13 cellular contexts compared by ENCODE assay signal in genomic region chr2:157433335-157433890, GRCh38. TPM values are rescaled to one million over a fixed set of nuclear protein-coding genes. Genes with fewer than 3 reads are reported as not detected.
DNase-seq lines count a peak whose midpoint lies in the region; ATAC-seq lines count a peak whose summit lies in the region.
"Had no signal": no experiment of that assay in that cellular context is flagged by ENCODE, and none has a peak within 500 bp of the region (broad histone marks: within the 10 kb centered on the region; RNA-seq: fewer than 3 reads in every experiment).

No MANE protein-coding gene starts in this region.

- no peaks in the 10 kb centered on the region for H3K27me3 Mint-ChIP-seq in activated CD4-positive, alpha-beta memory T cell treated with anti-CD3 and anti-CD28 coated beads, Interleukin-2, amount 10 ng/mL, durations not matched to agents 7 days and 5 days
- H3K27me3 Mint-ChIP-seq in immature natural killer cell (ENCODE audit: low read depth in 3 of 3) = peaks cover 0 to 13% (median 8%) of the 10 kb centered on the region in 3 donors

- peak; percentile 18 to 47 for ATAC-seq in right cardiac atrium
- ATAC-seq in left cardiac atrium = no peak
- ATAC-seq in GM18520 (IDR thresholded peaks at IDR 0.05; ENCODE audit: unreplicated experiment) = no peak

- no peaks in the 10 kb centered on the region for H3K9me3 Mint-ChIP-seq in activated CD4-positive, alpha-beta memory T cell treated with anti-CD3 and anti-CD28 coated beads, Interleukin-2, amount 10 ng/mL, durations not matched to agents 7 days and 5 days
- no peaks in the 10 kb centered on the region for H3K9me3 Mint-ChIP-seq in immature natural killer cell

- POLR2A ChIA-PET in activated CD4-positive, alpha-beta memory T cell treated with anti-CD3 and anti-CD28 coated beads, Interleukin-2, amount 10 ng/mL, durations not matched to agents 7 days and 5 days (lab: Charles Lee) = interaction anchor here (0.7 to 17.6 kb wide), 14 partner anchors 9 to 466 kb away, joined by 3 to 797 read pairs (median 14); partner anchors contain the start of gene CYTIP

- peaks cover 78% of the 10 kb centered on the region for H3K4me1 Mint-ChIP-seq in activated CD4-positive, alpha-beta memory T cell treated with anti-CD3 and anti-CD28 coated beads, Interleukin-2, amount 10 ng/mL, durations not matched to agents 7 days and 5 days
- peaks cover 91 to 99% of the 10 kb centered on the region in 2 donors for H3K4me1 Mint-ChIP-seq in immature natural killer cell

- H3K4me3 Mint-ChIP-seq in activated CD4-positive, alpha-beta memory T cell treated with anti-CD3 and anti-CD28 coated beads, Interleukin-2, amount 10 ng/mL, durations not matched to agents 7 days and 5 days = peak overlapping the region; percentile 91
- peak overlapping the region; percentile 67 to 99 (median 95) for H3K4me3 Mint-ChIP-seq in immature natural killer cell

- H3K27me3 ChIP-seq in right cardiac atrium (ENCODE audit: control insufficient read depth, insufficient read depth) = no peaks in the 10 kb centered on the region
- no peaks in the 10 kb centered on the region for H3K27me3 ChIP-seq in thymus (ENCODE audit: control insufficient read depth, insufficient read depth)
- H3K27me3 ChIP-seq: SJSA1 had no signal

- no peak for DNase-seq in right cardiac atrium
- DNase-seq in left cardiac atrium = no peak
- no peak for DNase-seq in activated CD4-positive, alpha-beta memory T cell treated with anti-CD3 and anti-CD28 coated beads, Interleukin-2, amount 10 ng/mL, durations not matched to agents 7 days and 5 days
- no peak for DNase-seq in immature natural killer cell
- DNase-seq in stimulated activated CD4-positive, alpha-beta T cell treated with anti-CD3 and anti-CD28 coated beads, Interleukin-2, amount 100 ng/mL, for 24 hours = no peak
- no peak for DNase-seq in hippocampal formation (lab: John Stamatoyannopoulos, UW)
- DNase-seq: NCI-H774 had no signal

- intact Hi-C loops in right cardiac atrium (cut with DNase I) = no loop called here
- intact Hi-C loops in left cardiac atrium (cut with DNase I) = no loop called here

- peak overlapping the region; percentile 80 for H3K27ac Mint-ChIP-seq in activated CD4-positive, alpha-beta memory T cell treated with anti-CD3 and anti-CD28 coated beads, Interleukin-2, amount 10 ng/mL, durations not matched to agents 7 days and 5 days
- H3K27ac Mint-ChIP-seq in immature natural killer cell = peak overlapping the region; percentile 83 to 99 (median 90)

- H3K4me3 ChIP-seq in right cardiac atrium (ENCODE audit: low read length) = no peak overlapping the region
- H3K4me3 ChIP-seq in thymus (ENCODE audit: low read length) = peak overlapping the region; percentile 0
- H3K4me3 ChIP-seq: SJSA1, skin epidermis had no signal

- CTCF ChIA-PET in activated CD4-positive, alpha-beta memory T cell treated with anti-CD3 and anti-CD28 coated beads, Interleukin-2, amount 10 ng/mL, durations not matched to agents 7 days and 5 days (lab: Charles Lee) = interaction anchor here (0.8 to 4.9 kb wide), 7 partner anchors 8 to 131 kb away, joined by 3 to 36 read pairs (median 3); partner anchors contain the start of gene ERMN

- H3K27ac ChIP-seq in right cardiac atrium (ENCODE audit: low read length) (no peak overlapping the region), thymus (ENCODE audit: low read depth) (peak overlapping the region; percentile 79)
- H3K27ac ChIP-seq: C4-2B, SJSA1 had no signal

- H3K36me3 ChIP-seq in thymus (ENCODE audit: control insufficient read depth, insufficient read depth) = peaks cover 14% of the 10 kb centered on the region
- H3K36me3 ChIP-seq: SJSA1 had no signal

- H3K9me3 ChIP-seq in right cardiac atrium (ENCODE audit: control insufficient read depth, low read length) = no peaks in the 10 kb centered on the region
- no peaks in the 10 kb centered on the region for H3K9me3 ChIP-seq in thymus (ENCODE audit: control insufficient read depth)
- H3K9me3 ChIP-seq: SJSA1 had no signal

- H3K36me3 Mint-ChIP-seq in activated CD4-positive, alpha-beta memory T cell treated with anti-CD3 and anti-CD28 coated beads, Interleukin-2, amount 10 ng/mL, durations not matched to agents 7 days and 5 days (ENCODE audit: low read depth) = peaks cover 98% of the 10 kb centered on the region
- peaks cover 46 to 74% (median 61%) of the 10 kb centered on the region in 3 donors for H3K36me3 Mint-ChIP-seq in immature natural killer cell

- WGBS in right cardiac atrium = 27% methylated on average over 1 of the region's 1 CpG
- 14% methylated on average over 1 of the region's 1 CpG for WGBS in thymus

- H3K4me1 ChIP-seq in right cardiac atrium (ENCODE audit: control insufficient read depth, insufficient read depth, low read length) (peaks cover 1% of the 10 kb centered on the region), thymus (ENCODE audit: control insufficient read depth, insufficient read depth, low read length) (peaks cover 6% of the 10 kb centered on the region)

RNA-seq across cellular contexts. Expression of gene CYTIP, which starts 10.5 kb away (rescaled TPM):
- total RNA-seq in right cardiac atrium (1 to 10 TPM; 2.3 to 4.2 (median 3.2) TPM), left cardiac atrium (1 to 10 TPM; 4.9 to 5.1 TPM)
- polyA plus RNA-seq in right cardiac atrium (1.3 TPM), immature natural killer cell (100 to 1,000 TPM in 2 of 3 donors, 10 to 100 TPM in 1; 84.4 to 142 (median 111) TPM), thymus (86.5 TPM)
- total RNA-seq in activated CD4-positive, alpha-beta memory T cell treated with anti-CD3 and anti-CD28 coated beads, Interleukin-2, amount 10 ng/mL, durations not matched to agents 7 days and 5 days = 100 to 1,000 TPM; 389 to 406 TPM
- total RNA-seq: HT-29, SJSA1 had no signal

Comparison
In these comparisons a context has a peak if more than half of its experiments do, and no peak if none do; other contexts are left out.
1. ATAC-seq: peak in right cardiac atrium (2 of 2); none in left cardiac atrium (0 of 2) and GM18520 (single experiment).
2. RNA of gene CYTIP, which starts 10.5 kb away (total RNA-seq): 389 to 406 TPM in activated CD4-positive, alpha-beta memory T cell treated with anti-CD3 and anti-CD28 coated beads, Interleukin-2, amount 10 ng/mL, durations not matched to agents 7 days and 5 days; 4.9 to 5.1 TPM in left cardiac atrium and 2.3 to 4.2 TPM in right cardiac atrium; every median in the first group is over 10 times any median in the second.